In the genomic region with DNA sequence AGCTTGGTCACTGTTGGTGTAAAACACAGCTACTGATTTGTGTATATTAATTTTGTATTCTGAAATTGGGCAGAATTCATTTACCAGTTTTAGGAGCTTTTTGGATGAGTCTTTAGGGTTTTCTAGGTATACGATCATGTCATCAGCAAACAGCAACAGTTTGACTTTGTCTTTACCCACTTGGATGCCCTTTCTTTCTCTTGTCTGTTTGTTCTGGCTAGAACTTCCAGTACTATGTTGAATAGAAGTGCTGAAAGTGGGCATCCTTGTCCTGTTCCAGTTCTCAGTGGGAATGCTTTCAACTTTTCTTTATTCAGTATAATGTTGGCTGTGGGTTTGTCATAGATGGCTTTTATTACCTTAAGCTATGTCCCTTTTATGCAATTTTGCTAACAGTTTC, we compare ENCODE assay signal across 15 cellular contexts. TPM values are rescaled to one million over a fixed set of nuclear protein-coding genes. Genes with fewer than 3 reads are reported as not detected.
"Had no signal": no experiment of that assay in that cellular context is flagged by ENCODE, and none has a peak within 500 bp of the region (broad histone marks: within the 10 kb centered on the region; RNA-seq: fewer than 3 reads in every experiment).

No MANE protein-coding gene starts in this region.

RNA-seq across cellular contexts. Expression of gene PRLHR, which starts 49.8 kb away (rescaled TPM):
- total RNA-seq: activated B cell treated with CpG ODN at 0.5 μM for 24 hours; activated CD4-positive, alpha-beta memory T cell treated with anti-CD3 and anti-CD28 coated beads for 36 hours; activated CD4-positive, alpha-beta memory T cell treated with anti-CD3 and anti-CD28 coated beads, Interleukin-2, amount 10 ng/mL, durations not matched to agents 7 days and 5 days; activated CD4-positive, alpha-beta T cell treated with anti-CD3 and anti-CD28 coated beads for 36 hours; activated CD4-positive, alpha-beta T cell treated with anti-CD3 and anti-CD28 coated beads, Interleukin-2, amount 10 ng/mL, durations not matched to agents 24 days and 14 days; activated CD4-positive, alpha-beta T cell treated with anti-CD3 and anti-CD28 coated beads, Interleukin-2, amount 10 ng/mL, durations not matched to agents 7 days and 5 days; activated CD8-positive, alpha-beta memory T cell treated with anti-CD3 and anti-CD28 coated beads for 36 hours; activated CD8-positive, alpha-beta memory T cell treated with anti-CD3 and anti-CD28 coated beads, Interleukin-2, amount 10 ng/mL, durations not matched to agents 7 days and 5 days; activated CD8-positive, alpha-beta T cell treated with anti-CD3 and anti-CD28 coated beads for 36 hours; activated CD8-positive, alpha-beta T cell treated with anti-CD3 and anti-CD28 coated beads, Interleukin-2, amount 10 ng/mL, durations not matched to agents 7 days and 5 days; T-cell; T-helper 1 cell treated with Interleukin-12 subunit alpha and Interleukin-12 subunit beta and Interleukin-4 antibody, amounts not matched to agents 30 ng/mL and 1 ng/mL, for 36 hours; T-helper 17 cell; T-helper 2 cell treated with Interferon-gamma antibody and Interleukin-4, amounts not matched to agents 100 ng/mL and 5 ng/mL, for 36 hours; WTC11 had no signal
